ENCODE assay signal across 22 cellular contexts in the genomic region with DNA sequence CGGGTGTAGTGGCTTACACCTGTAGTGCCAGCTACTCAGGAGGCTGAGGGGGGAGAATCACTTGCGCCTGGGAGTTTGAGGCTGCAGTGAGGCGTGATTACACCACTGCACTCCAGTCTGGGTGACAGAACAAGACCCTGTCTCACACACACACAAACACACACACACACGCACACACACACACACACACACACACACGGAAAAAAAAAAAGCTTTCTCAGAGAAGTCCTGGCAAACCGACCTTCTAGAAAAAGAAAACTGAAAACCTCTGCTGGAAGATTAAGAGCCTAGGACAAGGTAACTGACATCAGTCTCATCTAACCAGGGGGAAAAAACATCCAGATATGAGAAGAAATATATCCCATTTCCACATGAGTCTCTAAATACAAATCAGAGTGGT.
"Had no signal": no experiment of that assay in that cellular context is flagged by ENCODE, and none has a peak within 500 bp of the region (broad histone marks: within the 10 kb centered on the region; RNA-seq: fewer than 3 reads in every experiment).

No MANE protein-coding gene starts in this region.

- H3K4me3 Mint-ChIP-seq: naive B cell; stimulated activated effector memory CD8-positive, alpha-beta T cell treated with anti-CD3 and anti-CD28 coated beads, Interleukin-12 subunit alpha, Interleukin-12 subunit beta, amount 100 ng/mL, for 72 hours had no signal

- H3K4me1 ChIP-seq: colonic mucosa, gastroesophageal sphincter, suprapubic skin, thyroid gland, uterus had no signal

- H3K9me3 Mint-ChIP-seq: naive B cell; stimulated activated effector memory CD8-positive, alpha-beta T cell treated with anti-CD3 and anti-CD28 coated beads, Interleukin-12 subunit alpha, Interleukin-12 subunit beta, amount 100 ng/mL, for 72 hours had no signal

- H3K27me3 ChIP-seq: colonic mucosa, esophagus squamous epithelium, gastroesophageal sphincter, ovary, suprapubic skin, thyroid gland, upper lobe of left lung, uterus had no signal

- H3K36me3 Mint-ChIP-seq: naive B cell; stimulated activated effector memory CD8-positive, alpha-beta T cell treated with anti-CD3 and anti-CD28 coated beads, Interleukin-12 subunit alpha, Interleukin-12 subunit beta, amount 100 ng/mL, for 72 hours had no signal

- H3K36me3 ChIP-seq: gastroesophageal sphincter, ovary, uterus had no signal

- H3K27ac Mint-ChIP-seq: naive B cell; stimulated activated effector memory CD8-positive, alpha-beta T cell treated with anti-CD3 and anti-CD28 coated beads, Interleukin-12 subunit alpha, Interleukin-12 subunit beta, amount 100 ng/mL, for 72 hours had no signal

- H3K4me2 ChIP-seq: smooth muscle cell had no signal

- H3K27ac ChIP-seq: colonic mucosa, esophagus squamous epithelium, gastroesophageal sphincter, ovary, suprapubic skin, thyroid gland, upper lobe of left lung, uterus had no signal

- ATAC-seq: gastroesophageal sphincter; right cardiac atrium; stimulated activated effector memory CD8-positive, alpha-beta T cell treated with anti-CD3 and anti-CD28 coated beads, Interleukin-12 subunit alpha, Interleukin-12 subunit beta, amount 100 ng/mL, for 72 hours; stimulated activated naive CD8-positive, alpha-beta T cell treated with anti-CD3 and anti-CD28 coated beads, Interleukin-15, Interleukin-2, amounts not matched to agents 100 U/mL and 50 U/mL, for 24 hours had no signal

- H3K9me3 ChIP-seq: colonic mucosa, esophagus squamous epithelium, gastroesophageal sphincter, ovary, suprapubic skin, thyroid gland, upper lobe of left lung, uterus had no signal

- H3K4me1 Mint-ChIP-seq: stimulated activated effector memory CD8-positive, alpha-beta T cell treated with anti-CD3 and anti-CD28 coated beads, Interleukin-12 subunit alpha, Interleukin-12 subunit beta, amount 100 ng/mL, for 72 hours had no signal

- H3K27me3 Mint-ChIP-seq: naive B cell had no signal

- H3K4me3 ChIP-seq: colonic mucosa, esophagus squamous epithelium, gastroesophageal sphincter, ovary, smooth muscle cell, suprapubic skin, thyroid gland, upper lobe of left lung, uterus had no signal

- FAIRE-seq: islet of Langerhans had no signal

- DNase-seq: colonic mucosa; dermis blood vessel endothelial cell; esophagus squamous epithelium; foreskin fibroblast; glutamatergic neuron; kidney glomerular epithelial cell; mesendoderm; naive B cell; nucleus accumbens; ovary; right cardiac atrium; stimulated activated CD4-positive, alpha-beta T cell treated with anti-CD3 and anti-CD28 coated beads, Interleukin-4, amount 100 ng/mL, for 1 hour; stimulated activated CD8-positive, alpha-beta memory T cell treated with anti-CD3 and anti-CD28 coated beads, Interleukin-4, amount 100 ng/mL, for 48 hours; stimulated activated naive CD8-positive, alpha-beta T cell treated with anti-CD3 and anti-CD28 coated beads, Interleukin-15, Interleukin-2, amounts not matched to agents 100 U/mL and 50 U/mL, for 24 hours; thyroid gland; upper lobe of left lung; uterus had no signal
